In genomic region chr9:103266064-103266463, GRCh38 we compare ENCODE assay signal across 7 cellular contexts.
"Had no signal": no experiment of that assay in that cellular context is flagged by ENCODE, and none has a peak within 500 bp of the region (broad histone marks: within the 10 kb centered on the region; RNA-seq: fewer than 3 reads in every experiment).

No MANE protein-coding gene starts in this region.

- H3K36me3 ChIP-seq: HAP-1 had no signal

- H3K4me1 ChIP-seq: HAP-1 had no signal

- H3K4me3 ChIP-seq: GM23248, HAP-1 had no signal

- H3K27ac ChIP-seq: GM23248, HL-60 had no signal

- DNase-seq: GM23248, GOT3, H7, HFFc6, KBM-7 had no signal

- H3K9me3 ChIP-seq: HAP-1 had no signal
